Comparison of ENCODE assay signal across 9 cellular contexts in the genomic region with DNA sequence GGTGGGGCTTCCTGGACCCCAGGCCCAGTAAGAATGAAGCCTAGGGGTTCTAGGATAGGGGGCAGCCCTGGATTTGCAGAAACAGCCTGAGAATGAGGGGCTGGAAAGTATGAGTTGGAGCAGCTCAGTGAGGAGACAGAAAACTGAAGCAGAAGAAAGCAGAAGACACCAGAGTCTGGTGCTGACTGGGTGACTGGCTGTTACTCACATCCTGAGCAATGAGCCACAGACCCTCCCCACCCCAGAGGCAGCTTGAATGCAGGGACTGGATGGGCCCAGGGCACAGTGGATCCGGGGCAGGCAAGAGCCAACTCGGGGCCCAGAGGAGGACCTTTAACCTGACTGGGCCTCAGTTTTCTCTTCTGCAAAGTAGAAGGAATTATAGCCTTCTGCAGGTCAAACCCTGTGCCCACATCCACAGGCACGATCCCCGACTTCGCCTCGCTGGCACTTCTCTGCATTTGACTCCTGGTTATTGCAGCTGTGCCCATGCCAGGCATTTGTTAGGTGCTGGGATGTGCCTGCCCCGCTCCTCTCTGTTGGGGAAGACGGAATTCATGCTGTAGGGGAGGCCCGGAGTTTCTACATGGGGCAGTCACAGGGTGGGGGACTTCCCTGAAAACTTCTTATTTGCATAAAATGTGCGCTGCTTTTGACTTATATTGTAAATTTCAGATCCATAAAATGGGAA. TPM values are rescaled to one million over a fixed set of nuclear protein-coding genes. Genes with fewer than 3 reads are reported as not detected.
DNase-seq lines count a peak whose midpoint lies in the region; ATAC-seq and TF ChIP-seq lines count a peak whose summit lies in the region.
"Had no signal": no experiment of that assay in that cellular context is flagged by ENCODE, and none has a peak within 500 bp of the region (broad histone marks: within the 10 kb centered on the region; RNA-seq: fewer than 3 reads in every experiment).

No MANE protein-coding gene starts in this region.

- no peaks in the 10 kb centered on the region for H3K9me3 ChIP-seq in naive thymus-derived CD4-positive, alpha-beta T cell (ENCODE audit: control insufficient read depth in 2 of 3, low read length in 3 of 3)

- no peaks in the 10 kb centered on the region for H3K36me3 ChIP-seq in naive thymus-derived CD4-positive, alpha-beta T cell (ENCODE audit: control insufficient read depth in 2 of 3, insufficient read depth in 3 of 3, low read length in 3 of 3)

- no peak overlapping the region for H3K4me3 Mint-ChIP-seq in naive thymus-derived CD4-positive, alpha-beta T cell

- H3K27me3 ChIP-seq in naive thymus-derived CD4-positive, alpha-beta T cell (ENCODE audit: control insufficient read depth in 2 of 2, insufficient read depth in 2 of 2, low read length in 2 of 2): no peaks in the 10 kb centered on the region

- no peak overlapping the region for H3K4me3 ChIP-seq in foreskin fibroblast (ENCODE audit: low read depth in 1 of 2, low read length in 2 of 2)
- H3K4me3 ChIP-seq in naive thymus-derived CD4-positive, alpha-beta T cell (ENCODE audit: low read length): no peak overlapping the region

- POLR2A ChIA-PET in naive thymus-derived CD4-positive, alpha-beta T cell (lab: Charles Lee): no interaction called here

- peak; percentile 41 for ATAC-seq in GM21390 (IDR thresholded peaks at IDR 0.05; ENCODE audit: unreplicated experiment)
- no peak for ATAC-seq in naive thymus-derived CD4-positive, alpha-beta T cell

- H3K27ac ChIP-seq in naive thymus-derived CD4-positive, alpha-beta T cell (ENCODE audit: low read depth, low read length): no peak overlapping the region

- TF ChIP-seq CTCF in foreskin fibroblast (IDR thresholded peaks at IDR 0.05; ENCODE audit: low read depth, low read length): no peak

- no peaks in the 10 kb centered on the region for H3K9me3 Mint-ChIP-seq in naive thymus-derived CD4-positive, alpha-beta T cell

- H3K4me1 Mint-ChIP-seq in naive thymus-derived CD4-positive, alpha-beta T cell: no peaks in the 10 kb centered on the region

- DNase-seq in EH (ENCODE audit: low read depth): peak; percentile 62
- peak; percentile 77 to 86 for DNase-seq in Kasumi-1 (lab: John Stamatoyannopoulos, UW)
- DNase-seq in foreskin fibroblast: peak; percentile 72 to 75
- DNase-seq in cortex of kidney (lab: John Stamatoyannopoulos, UW): no peak
- DNase-seq in naive thymus-derived CD4-positive, alpha-beta T cell: no peak
- DNase-seq in SK-N-DZ (ENCODE audit: low spot score): no peak
- no peak for DNase-seq in NCI-H2171 treated with DMSO at 0.1 percent for 48 hours (lab: John Stamatoyannopoulos, UW)
- DNase-seq: NCI-H1417 treated with DMSO at 0.1 percent for 48 hours had no signal

- no peaks in the 10 kb centered on the region for H3K4me1 ChIP-seq in naive thymus-derived CD4-positive, alpha-beta T cell (ENCODE audit: control insufficient read depth in 2 of 2, insufficient read depth in 2 of 2, low read length in 2 of 2)

- H3K36me3 Mint-ChIP-seq in naive thymus-derived CD4-positive, alpha-beta T cell: no peaks in the 10 kb centered on the region

- intact Hi-C loops in naive thymus-derived CD4-positive, alpha-beta T cell (cut with micrococcal nuclease): no loop called here

- CTCF ChIA-PET in naive thymus-derived CD4-positive, alpha-beta T cell (lab: Charles Lee): no interaction called here

- peaks cover 0 to 5% (median 0%) of the 10 kb centered on the region in 5 donors for H3K27me3 Mint-ChIP-seq in naive thymus-derived CD4-positive, alpha-beta T cell

- no peak overlapping the region for H3K27ac Mint-ChIP-seq in naive thymus-derived CD4-positive, alpha-beta T cell

RNA-seq across cellular contexts. Expression of gene STEAP3, which starts 8.5 kb away (rescaled TPM):
- total RNA-seq in naive thymus-derived CD4-positive, alpha-beta T cell: 1 to 10 TPM in 1 of 5 experiments, under 1 TPM in 4; 0.10 to 1.9 (median 0.16) TPM
- polyA plus RNA-seq in naive thymus-derived CD4-positive, alpha-beta T cell: not detected
- polyA plus RNA-seq in SK-N-DZ (2014; cell fraction: cytosol; rRNA removed): 2.7 and 3.6 TPM in 2 replicates
- 2.8 and 8.0 TPM in 2 replicates for polyA plus RNA-seq in SK-N-DZ (2014; cell fraction: nucleus; rRNA removed)

Comparison
In these comparisons a context has a peak if more than half of its experiments do, and no peak if none do; other contexts are left out.
1. DNase-seq: peak in EH (single experiment), Kasumi-1 (2 of 2) and foreskin fibroblast (2 of 2); none in cortex of kidney (single experiment), naive thymus-derived CD4-positive, alpha-beta T cell (0 of 9), SK-N-DZ (single experiment) and NCI-H2171 treated with DMSO at 0.1 percent for 48 hours (single experiment).